In the genomic region with DNA sequence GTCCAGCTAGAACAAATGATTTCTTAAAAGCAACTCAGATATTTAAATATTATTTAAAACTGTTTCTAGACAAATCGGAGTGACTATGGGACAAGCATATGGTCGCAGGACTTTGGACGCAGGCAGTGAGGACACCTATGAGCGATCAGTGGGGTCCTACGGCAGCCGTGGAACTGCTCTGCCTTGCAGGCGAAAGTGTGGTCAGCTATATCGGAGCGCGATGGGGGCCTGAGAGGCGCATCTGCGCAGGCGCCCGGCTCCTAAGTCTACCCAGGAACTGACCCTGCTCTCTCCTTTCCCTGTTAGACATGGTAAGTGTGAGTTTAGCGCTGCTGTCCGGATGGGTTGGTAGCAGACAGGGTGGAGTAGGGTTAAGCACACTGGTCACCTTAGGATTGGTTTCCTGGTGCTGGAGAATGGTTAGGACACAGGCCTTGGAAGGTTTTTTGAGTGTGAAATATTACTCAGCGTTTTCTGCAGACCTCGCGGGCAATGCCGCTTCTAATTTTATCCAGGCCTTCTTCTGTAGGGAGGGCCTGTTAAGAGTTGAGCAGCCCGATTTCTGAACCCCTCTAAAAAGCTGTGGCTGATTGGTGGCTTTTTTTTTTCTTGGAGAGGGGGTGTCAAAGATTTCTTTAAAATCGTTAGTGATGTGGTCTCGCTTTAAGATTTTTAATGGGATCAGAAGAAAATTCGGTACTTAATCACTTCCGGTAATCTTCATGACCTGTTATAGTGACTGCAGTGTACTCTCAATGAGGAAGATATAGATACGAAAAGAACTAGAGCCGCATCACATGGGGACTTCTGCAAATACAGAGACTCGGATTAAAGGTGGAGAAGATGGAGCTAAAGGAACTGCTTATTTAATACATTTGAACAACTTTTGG, we compare ENCODE assay signal across 1 cellular context.
TF ChIP-seq lines count a peak whose summit lies in the region.

Gene RABGGTB (plus strand): TSS at position 293 of the 890 bp plus-strand sequence. CDS start 16 bp downstream, at position 309.

TF ChIP-seq in K562, 482 proteins besides CTCF, POLR2A, EP300 and RAD21 (continued from another document and continues in another):
- TF ChIP-seq, protein P1, sequence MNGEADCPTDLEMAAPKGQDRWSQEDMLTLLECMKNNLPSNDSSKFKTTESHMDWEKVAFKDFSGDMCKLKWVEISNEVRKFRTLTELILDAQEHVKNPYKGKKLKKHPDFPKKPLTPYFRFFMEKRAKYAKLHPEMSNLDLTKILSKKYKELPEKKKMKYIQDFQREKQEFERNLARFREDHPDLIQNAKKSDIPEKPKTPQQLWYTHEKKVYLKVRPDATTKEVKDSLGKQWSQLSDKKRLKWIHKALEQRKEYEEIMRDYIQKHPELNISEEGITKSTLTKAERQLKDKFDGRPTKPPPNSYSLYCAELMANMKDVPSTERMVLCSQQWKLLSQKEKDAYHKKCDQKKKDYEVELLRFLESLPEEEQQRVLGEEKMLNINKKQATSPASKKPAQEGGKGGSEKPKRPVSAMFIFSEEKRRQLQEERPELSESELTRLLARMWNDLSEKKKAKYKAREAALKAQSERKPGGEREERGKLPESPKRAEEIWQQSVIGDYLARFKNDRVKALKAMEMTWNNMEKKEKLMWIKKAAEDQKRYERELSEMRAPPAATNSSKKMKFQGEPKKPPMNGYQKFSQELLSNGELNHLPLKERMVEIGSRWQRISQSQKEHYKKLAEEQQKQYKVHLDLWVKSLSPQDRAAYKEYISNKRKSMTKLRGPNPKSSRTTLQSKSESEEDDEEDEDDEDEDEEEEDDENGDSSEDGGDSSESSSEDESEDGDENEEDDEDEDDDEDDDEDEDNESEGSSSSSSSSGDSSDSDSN (IDR thresholded peaks at IDR 0.05; ENCODE audit: borderline replicate concordance in 1 of 2, low read depth in 2 of 2, low read length in 2 of 2) = no peak
- TF ChIP-seq TRIM28 (IDR thresholded peaks at IDR 0.05) (no peak), RBM15 (IDR thresholded peaks at IDR 0.05; ENCODE audit: insufficient read depth, low read length) (no peak), TFE3 (CRISPR knock-in tag; IDR thresholded peaks at IDR 0.05) (no peak), NEUROD1 (IDR thresholded peaks at IDR 0.05; ENCODE audit: borderline replicate concordance, low read depth, low read length, partially characterized antibody) (peak; percentile 82), ZBTB34 (CRISPR knock-in tag; IDR thresholded peaks at IDR 0.05) (no peak), ZNF79 (CRISPR knock-in tag; IDR thresholded peaks at IDR 0.05; ENCODE audit: low read depth) (no peak), NRF1 (conservative IDR thresholded peaks at IDR 0.05 in 1 of 2, IDR thresholded peaks at IDR 0.05 in 1 of 2) (peak; percentile 96 to 97), HCFC1 (IDR thresholded peaks at IDR 0.05; ENCODE audit: low read depth, low read length) (peak; percentile 66), ZHX1 (conservative IDR thresholded peaks at IDR 0.05; ENCODE audit: low read length) (no peak; the same call in 1 of the 2 replicates), HNRNPK (IDR thresholded peaks at IDR 0.05; ENCODE audit: low read depth, low read length, poor library complexity, severe bottlenecking) (no peak), PHF20 (IDR thresholded peaks at IDR 0.05; ENCODE audit: partially characterized antibody) (peak; percentile 49), BCL6 (CRISPR knock-in tag; IDR thresholded peaks at IDR 0.05) (no peak), ZNF75A (CRISPR knock-in tag; IDR thresholded peaks at IDR 0.05) (no peak), JUND (IDR thresholded peaks at IDR 0.05; ENCODE audit: borderline replicate concordance, low read depth, low read length) (peak; percentile 51; the same call in 1 of the 2 replicates), JUND (tag; IDR thresholded peaks at IDR 0.05; ENCODE audit: borderline replicate concordance, low read depth, low read length) (peak; percentile 10; the same call in 1 of the 3 replicates), CCAR2 (IDR thresholded peaks at IDR 0.05; ENCODE audit: low read depth, low read length) (no peak), POU5F1 (IDR thresholded peaks at IDR 0.05; ENCODE audit: borderline replicate concordance, low read depth, low read length, partially characterized antibody) (no peak), ETV1 (tag; conservative IDR thresholded peaks at IDR 0.05; ENCODE audit: low read depth) (peak; percentile 75), PYGO2 (tag; IDR thresholded peaks at IDR 0.05) (no peak), BRCA1 (IDR thresholded peaks at IDR 0.05) (no peak), BRCA1 (CRISPR knock-in tag; IDR thresholded peaks at IDR 0.05) (no peak), HDAC1 (IDR thresholded peaks at IDR 0.05) (peak in 1 of 2 experiments; percentile 72; a peak in 2 of 4 replicates), ZNF311 (CRISPR knock-in tag; IDR thresholded peaks at IDR 0.05) (no peak), ZC3H11A (IDR thresholded peaks at IDR 0.05; ENCODE audit: low read depth, low read length) (no peak), DPF2 (IDR thresholded peaks at IDR 0.05) (no peak), SIN3B (IDR thresholded peaks at IDR 0.05; ENCODE audit: low read depth) (no peak), ILF3 (IDR thresholded peaks at IDR 0.05; ENCODE audit: borderline replicate concordance) (peak; percentile 61; the same call in 1 of the 2 replicates), ZKSCAN8 (CRISPR knock-in tag; IDR thresholded peaks at IDR 0.05) (no peak), SMARCC2 (IDR thresholded peaks at IDR 0.05; ENCODE audit: low read depth) (no peak), ZFP36 (IDR thresholded peaks at IDR 0.05; ENCODE audit: low read depth, low read length, partially characterized antibody) (peak; percentile 50), ZNF551 (CRISPR knock-in tag; IDR thresholded peaks at IDR 0.05) (no peak)
- TF ChIP-seq, protein P2, sequence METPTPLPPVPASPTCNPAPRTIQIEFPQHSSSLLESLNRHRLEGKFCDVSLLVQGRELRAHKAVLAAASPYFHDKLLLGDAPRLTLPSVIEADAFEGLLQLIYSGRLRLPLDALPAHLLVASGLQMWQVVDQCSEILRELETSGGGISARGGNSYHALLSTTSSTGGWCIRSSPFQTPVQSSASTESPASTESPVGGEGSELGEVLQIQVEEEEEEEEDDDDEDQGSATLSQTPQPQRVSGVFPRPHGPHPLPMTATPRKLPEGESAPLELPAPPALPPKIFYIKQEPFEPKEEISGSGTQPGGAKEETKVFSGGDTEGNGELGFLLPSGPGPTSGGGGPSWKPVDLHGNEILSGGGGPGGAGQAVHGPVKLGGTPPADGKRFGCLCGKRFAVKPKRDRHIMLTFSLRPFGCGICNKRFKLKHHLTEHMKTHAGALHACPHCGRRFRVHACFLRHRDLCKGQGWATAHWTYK (CRISPR knock-in tag; IDR thresholded peaks at IDR 0.05) = 0 out of 2 replicates have a peak, but pooled peaks have one; percentile 43
- TF ChIP-seq, protein P3, sequence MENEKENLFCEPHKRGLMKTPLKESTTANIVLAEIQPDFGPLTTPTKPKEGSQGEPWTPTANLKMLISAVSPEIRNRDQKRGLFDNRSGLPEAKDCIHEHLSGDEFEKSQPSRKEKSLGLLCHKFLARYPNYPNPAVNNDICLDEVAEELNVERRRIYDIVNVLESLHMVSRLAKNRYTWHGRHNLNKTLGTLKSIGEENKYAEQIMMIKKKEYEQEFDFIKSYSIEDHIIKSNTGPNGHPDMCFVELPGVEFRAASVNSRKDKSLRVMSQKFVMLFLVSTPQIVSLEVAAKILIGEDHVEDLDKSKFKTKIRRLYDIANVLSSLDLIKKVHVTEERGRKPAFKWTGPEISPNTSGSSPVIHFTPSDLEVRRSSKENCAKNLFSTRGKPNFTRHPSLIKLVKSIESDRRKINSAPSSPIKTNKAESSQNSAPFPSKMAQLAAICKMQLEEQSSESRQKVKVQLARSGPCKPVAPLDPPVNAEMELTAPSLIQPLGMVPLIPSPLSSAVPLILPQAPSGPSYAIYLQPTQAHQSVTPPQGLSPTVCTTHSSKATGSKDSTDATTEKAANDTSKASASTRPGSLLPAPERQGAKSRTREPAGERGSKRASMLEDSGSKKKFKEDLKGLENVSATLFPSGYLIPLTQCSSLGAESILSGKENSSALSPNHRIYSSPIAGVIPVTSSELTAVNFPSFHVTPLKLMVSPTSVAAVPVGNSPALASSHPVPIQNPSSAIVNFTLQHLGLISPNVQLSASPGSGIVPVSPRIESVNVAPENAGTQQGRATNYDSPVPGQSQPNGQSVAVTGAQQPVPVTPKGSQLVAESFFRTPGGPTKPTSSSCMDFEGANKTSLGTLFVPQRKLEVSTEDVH (IDR thresholded peaks at IDR 0.05; ENCODE audit: low read depth, partially characterized antibody) = no peak
- TF ChIP-seq, protein P4, sequence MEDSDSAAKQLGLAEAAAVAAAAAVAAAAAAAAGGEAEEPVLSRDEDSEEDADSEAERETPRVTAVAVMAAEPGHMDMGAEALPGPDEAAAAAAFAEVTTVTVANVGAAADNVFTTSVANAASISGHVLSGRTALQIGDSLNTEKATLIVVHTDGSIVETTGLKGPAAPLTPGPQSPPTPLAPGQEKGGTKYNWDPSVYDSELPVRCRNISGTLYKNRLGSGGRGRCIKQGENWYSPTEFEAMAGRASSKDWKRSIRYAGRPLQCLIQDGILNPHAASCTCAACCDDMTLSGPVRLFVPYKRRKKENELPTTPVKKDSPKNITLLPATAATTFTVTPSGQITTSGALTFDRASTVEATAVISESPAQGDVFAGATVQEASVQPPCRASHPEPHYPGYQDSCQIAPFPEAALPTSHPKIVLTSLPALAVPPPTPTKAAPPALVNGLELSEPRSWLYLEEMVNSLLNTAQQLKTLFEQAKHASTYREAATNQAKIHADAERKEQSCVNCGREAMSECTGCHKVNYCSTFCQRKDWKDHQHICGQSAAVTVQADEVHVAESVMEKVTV (CRISPR knock-in tag; IDR thresholded peaks at IDR 0.05) = no peak
- TF ChIP-seq, protein P5, sequence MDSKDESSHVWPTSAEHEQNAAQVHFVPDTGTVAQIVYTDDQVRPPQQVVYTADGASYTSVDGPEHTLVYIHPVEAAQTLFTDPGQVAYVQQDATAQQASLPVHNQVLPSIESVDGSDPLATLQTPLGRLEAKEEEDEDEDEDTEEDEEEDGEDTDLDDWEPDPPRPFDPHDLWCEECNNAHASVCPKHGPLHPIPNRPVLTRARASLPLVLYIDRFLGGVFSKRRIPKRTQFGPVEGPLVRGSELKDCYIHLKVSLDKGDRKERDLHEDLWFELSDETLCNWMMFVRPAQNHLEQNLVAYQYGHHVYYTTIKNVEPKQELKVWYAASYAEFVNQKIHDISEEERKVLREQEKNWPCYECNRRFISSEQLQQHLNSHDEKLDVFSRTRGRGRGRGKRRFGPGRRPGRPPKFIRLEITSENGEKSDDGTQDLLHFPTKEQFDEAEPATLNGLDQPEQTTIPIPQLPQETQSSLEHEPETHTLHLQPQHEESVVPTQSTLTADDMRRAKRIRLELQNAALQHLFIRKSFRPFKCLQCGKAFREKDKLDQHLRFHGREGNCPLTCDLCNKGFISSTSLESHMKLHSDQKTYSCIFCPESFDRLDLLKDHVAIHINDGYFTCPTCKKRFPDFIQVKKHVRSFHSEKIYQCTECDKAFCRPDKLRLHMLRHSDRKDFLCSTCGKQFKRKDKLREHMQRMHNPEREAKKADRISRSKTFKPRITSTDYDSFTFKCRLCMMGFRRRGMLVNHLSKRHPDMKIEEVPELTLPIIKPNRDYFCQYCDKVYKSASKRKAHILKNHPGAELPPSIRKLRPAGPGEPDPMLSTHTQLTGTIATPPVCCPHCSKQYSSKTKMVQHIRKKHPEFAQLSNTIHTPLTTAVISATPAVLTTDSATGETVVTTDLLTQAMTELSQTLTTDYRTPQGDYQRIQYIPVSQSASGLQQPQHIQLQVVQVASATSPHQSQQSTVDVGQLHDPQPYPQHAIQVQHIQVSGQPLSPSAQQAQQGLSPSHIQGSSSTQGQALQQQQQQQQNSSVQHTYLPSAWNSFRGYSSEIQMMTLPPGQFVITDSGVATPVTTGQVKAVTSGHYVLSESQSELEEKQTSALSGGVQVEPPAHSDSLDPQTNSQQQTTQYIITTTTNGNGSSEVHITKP (IDR thresholded peaks at IDR 0.05; ENCODE audit: partially characterized antibody) = peak; percentile 5
- TF ChIP-seq, protein P6, sequence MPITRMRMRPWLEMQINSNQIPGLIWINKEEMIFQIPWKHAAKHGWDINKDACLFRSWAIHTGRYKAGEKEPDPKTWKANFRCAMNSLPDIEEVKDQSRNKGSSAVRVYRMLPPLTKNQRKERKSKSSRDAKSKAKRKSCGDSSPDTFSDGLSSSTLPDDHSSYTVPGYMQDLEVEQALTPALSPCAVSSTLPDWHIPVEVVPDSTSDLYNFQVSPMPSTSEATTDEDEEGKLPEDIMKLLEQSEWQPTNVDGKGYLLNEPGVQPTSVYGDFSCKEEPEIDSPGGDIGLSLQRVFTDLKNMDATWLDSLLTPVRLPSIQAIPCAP (CRISPR knock-in tag; IDR thresholded peaks at IDR 0.05; ENCODE audit: borderline replicate concordance) = no peak
